In genomic region chr4:168264903-168265302, GRCh38 we compare ENCODE assay signal across 13 cellular contexts. TPM values are rescaled to one million over a fixed set of nuclear protein-coding genes. Genes with fewer than 3 reads are reported as not detected.
DNase-seq lines count a peak whose midpoint lies in the region.
"Had no signal": no experiment of that assay in that cellular context is flagged by ENCODE, and none has a peak within 500 bp of the region (broad histone marks: within the 10 kb centered on the region; RNA-seq: fewer than 3 reads in every experiment).

No MANE protein-coding gene starts in this region.

- 0 out of 2 replicates have a peak, but pooled peaks cover 3% of the 10 kb centered on the region for H3K9me3 ChIP-seq in SJCRH30 (replicated peaks)
- H3K9me3 ChIP-seq: SJSA1 had no signal

- H3K27ac ChIP-seq in SJCRH30: peak overlapping the region; percentile 66
- H3K27ac ChIP-seq: SJSA1 had no signal

- H3K4me1 ChIP-seq in SJCRH30: peaks cover 30% of the 10 kb centered on the region
- H3K4me1 ChIP-seq: SJSA1 had no signal

- DNase-seq in DMS153 treated with DMSO at 0.1 percent for 48 hours (lab: John Stamatoyannopoulos, UW; ENCODE audit: unreplicated experiment) (peak; percentile 25), NCI-H2081 (lab: John Stamatoyannopoulos, UW) (peak; percentile 66 to 86), SJCRH30 (peak; percentile 84 to 92), myocyte (ENCODE audit: low read depth) (peak; percentile 89), H4 (ENCODE audit: low spot score) (no peak), retina (no peak)
- DNase-seq in stimulated activated CD4-positive, alpha-beta T cell treated with anti-CD3 and anti-CD28 coated beads, Interleukin-4, amount 100 ng/mL, for 4 hours: no peak
- DNase-seq in stimulated activated CD4-positive, alpha-beta T cell treated with anti-CD3 and anti-CD28 coated beads, Interleukin-12 subunit alpha, Interleukin-12 subunit beta, amount 100 ng/mL, for 4 hours: no peak
- DNase-seq: activated CD4-positive, alpha-beta T cell treated with anti-CD3 and anti-CD28 coated beads, Interleukin-2, amount 50 U/mL, for 1 hour; Calu3; effector CD8-positive, alpha-beta T cell; posterior cingulate gyrus had no signal

- H3K36me3 ChIP-seq in SJCRH30: no peaks in the 10 kb centered on the region
- H3K36me3 ChIP-seq: SJSA1 had no signal

- H3K27me3 ChIP-seq in SJCRH30: no peaks in the 10 kb centered on the region
- H3K27me3 ChIP-seq: SJSA1 had no signal

- no peak overlapping the region for H3K4me3 ChIP-seq in SJCRH30
- H3K4me3 ChIP-seq: SJSA1 had no signal

RNA-seq across cellular contexts. Expression of gene DDX60, which starts 53.6 kb away (rescaled TPM):
- total RNA-seq in SJCRH30 (2014; rRNA removed; shearing (Covaris generic)): 1.6 and 2.2 TPM in 2 replicates
- 9.5 and 14.8 TPM in 2 replicates for total RNA-seq in myocyte
- 1.9 TPM for polyA plus RNA-seq in myocyte (2012)
- total RNA-seq in H4 (2014; rRNA removed; shearing (Covaris generic)): 20.0 and 30.2 TPM in 2 replicates

Comparison
In these comparisons a context has a peak if more than half of its experiments do, and no peak if none do; other contexts are left out.
1. DNase-seq: peak in DMS153 treated with DMSO at 0.1 percent for 48 hours (single experiment), NCI-H2081 (2 of 2), SJCRH30 (2 of 2) and myocyte (single experiment); none in stimulated activated CD4-positive, alpha-beta T cell treated with anti-CD3 and anti-CD28 coated beads, Interleukin-4, amount 100 ng/mL, for 4 hours (0 of 2), H4 (single experiment), retina (single experiment) and stimulated activated CD4-positive, alpha-beta T cell treated with anti-CD3 and anti-CD28 coated beads, Interleukin-12 subunit alpha, Interleukin-12 subunit beta, amount 100 ng/mL, for 4 hours (single experiment).